ENCODE assay signal across 14 cellular contexts in genomic region chr22:37178350-37179125, GRCh38. TPM values are rescaled to one million over a fixed set of nuclear protein-coding genes. Genes with fewer than 3 reads are reported as not detected.
DNase-seq lines count a peak whose midpoint lies in the region; ATAC-seq and TF ChIP-seq lines count a peak whose summit lies in the region.
"Had no signal": no experiment of that assay in that cellular context is flagged by ENCODE, and none has a peak within 500 bp of the region (broad histone marks: within the 10 kb centered on the region; RNA-seq: fewer than 3 reads in every experiment).

No MANE protein-coding gene starts in this region.

- no peaks in the 10 kb centered on the region for H3K27me3 Mint-ChIP-seq in activated CD8-positive, alpha-beta memory T cell treated with anti-CD3 and anti-CD28 coated beads, Interleukin-2, amount 10 ng/mL, durations not matched to agents 7 days and 5 days

- intact Hi-C loops in adrenal gland (cut with DNase I) (no loop called here), right cardiac atrium (cut with DNase I) (no loop called here)

- peaks cover under 1% of the 10 kb centered on the region for H3K36me3 Mint-ChIP-seq in activated CD8-positive, alpha-beta memory T cell treated with anti-CD3 and anti-CD28 coated beads, Interleukin-2, amount 10 ng/mL, durations not matched to agents 7 days and 5 days

- H3K27ac ChIP-seq in adrenal gland (peak overlapping the region; percentile 44 to 94 (median 89)), right cardiac atrium (ENCODE audit: low read length) (peak overlapping the region; percentile 38)
- H3K27ac ChIP-seq: SJSA1 had no signal

- CTCF ChIA-PET in activated CD8-positive, alpha-beta memory T cell treated with anti-CD3 and anti-CD28 coated beads, Interleukin-2, amount 10 ng/mL, durations not matched to agents 7 days and 5 days (lab: Charles Lee): interaction anchor here (1.0 to 1.6 kb wide), 3 partner anchors 11 to 13 kb away, joined by 3 to 4 read pairs (median 3); no protein-coding TSS in a partner anchor

- H3K27ac Mint-ChIP-seq in activated CD8-positive, alpha-beta memory T cell treated with anti-CD3 and anti-CD28 coated beads, Interleukin-2, amount 10 ng/mL, durations not matched to agents 7 days and 5 days: no peak overlapping the region
- H3K27ac Mint-ChIP-seq: H9 had no signal

- H3K4me3 ChIP-seq in adrenal gland (no peak overlapping the region), right cardiac atrium (ENCODE audit: low read length) (no peak overlapping the region)
- H3K4me3 ChIP-seq: SJSA1 had no signal

- peak in 1 of 2 donors; percentile 76 for TF ChIP-seq POLR2A in adrenal gland (IDR thresholded peaks at IDR 0.05)

- H3K9me3 ChIP-seq in adrenal gland (replicated peaks in 1 of 3): no peaks in the 10 kb centered on the region
- no peaks in the 10 kb centered on the region for H3K9me3 ChIP-seq in right cardiac atrium (ENCODE audit: control insufficient read depth, low read length)
- H3K9me3 ChIP-seq: SJSA1 had no signal

- H3K4me3 Mint-ChIP-seq in activated CD8-positive, alpha-beta memory T cell treated with anti-CD3 and anti-CD28 coated beads, Interleukin-2, amount 10 ng/mL, durations not matched to agents 7 days and 5 days: no peak overlapping the region
- H3K4me3 Mint-ChIP-seq: CD8-positive, alpha-beta memory T cell; H9 had no signal

- H3K27me3 ChIP-seq in adrenal gland: no peaks in the 10 kb centered on the region
- no peaks in the 10 kb centered on the region for H3K27me3 ChIP-seq in right cardiac atrium (ENCODE audit: control insufficient read depth, insufficient read depth)

- DNase-seq in ELR (ENCODE audit: low read depth) (peak; percentile 15), adrenal gland (peak; percentile 83 to 97 (median 94)), right cardiac atrium (peak in 1 of 3 donors; percentile 62), pons (ENCODE audit: low spot score) (peak; percentile 31), T-helper 9 cell (no peak), SHP77 (lab: John Stamatoyannopoulos, UW) (no peak), SHP77 treated with DMSO at 0.1 percent for 48 hours (lab: John Stamatoyannopoulos, UW) (no peak)
- no peak for DNase-seq in activated CD8-positive, alpha-beta memory T cell treated with anti-CD3 and anti-CD28 coated beads, Interleukin-2, amount 10 ng/mL, durations not matched to agents 7 days and 5 days
- DNase-seq: effector CD8-positive, alpha-beta T cell; H9; NCI-H1417 treated with DMSO at 0.1 percent for 48 hours had no signal

- ATAC-seq in right cardiac atrium: peak in 1 of 2 donors; percentile 16
- ATAC-seq in activated CD8-positive, alpha-beta memory T cell treated with anti-CD3 and anti-CD28 coated beads, Interleukin-2, amount 10 ng/mL, durations not matched to agents 7 days and 5 days: no peak

- H3K36me3 ChIP-seq in adrenal gland (replicated peaks in 1 of 2): no peaks in the 10 kb centered on the region
- H3K36me3 ChIP-seq: SJSA1 had no signal

- TF ChIP-seq CTCF in adrenal gland (IDR thresholded peaks at IDR 0.05): peak in 1 of 6 experiments; percentile 5

- H3K4me1 ChIP-seq in adrenal gland (replicated peaks in 1 of 2) (peaks cover 41 to 60% of the 10 kb centered on the region in 2 donors), right cardiac atrium (ENCODE audit: control insufficient read depth, insufficient read depth, low read length) (peaks cover 28% of the 10 kb centered on the region)

- peaks cover 17% of the 10 kb centered on the region for H3K4me1 Mint-ChIP-seq in activated CD8-positive, alpha-beta memory T cell treated with anti-CD3 and anti-CD28 coated beads, Interleukin-2, amount 10 ng/mL, durations not matched to agents 7 days and 5 days

- 16 to 21% (median 18%) methylated on average over 6 to 17 of the region's 17 CpGs for WGBS in adrenal gland, 4 donors
- WGBS in right cardiac atrium: 39% methylated on average over 17 of the region's 17 CpGs

- no peaks in the 10 kb centered on the region for H3K9me3 Mint-ChIP-seq in activated CD8-positive, alpha-beta memory T cell treated with anti-CD3 and anti-CD28 coated beads, Interleukin-2, amount 10 ng/mL, durations not matched to agents 7 days and 5 days (ENCODE audit: low read depth)
- H3K9me3 Mint-ChIP-seq: CD8-positive, alpha-beta memory T cell; H9 had no signal

RNA-seq across cellular contexts. Expression of gene C1QTNF6, which starts 9.5 kb away (rescaled TPM):
- total RNA-seq in adrenal gland (10 to 100 TPM in 1 of 8 donors, 1 to 10 TPM in 7; 2.2 to 28.6 (median 5.9) TPM), right cardiac atrium (1 to 10 TPM; 2.8 to 3.3 (median 2.8) TPM)
- polyA plus RNA-seq in adrenal gland (10 to 100 TPM in 2 of 3 donors, 1 to 10 TPM in 1; 2.9 to 45.7 (median 17.9) TPM), right cardiac atrium (2.0 TPM)
- total RNA-seq in activated CD8-positive, alpha-beta memory T cell treated with anti-CD3 and anti-CD28 coated beads, Interleukin-2, amount 10 ng/mL, durations not matched to agents 7 days and 5 days: 1 to 10 TPM; 6.7 to 7.4 TPM

RNA-seq across cellular contexts. Expression of gene IL2RB, which starts 28.8 kb away (rescaled TPM):
- total RNA-seq in adrenal gland (1 to 10 TPM in 5 of 8 donors, under 1 TPM in 3; 0.43 to 2.1 (median 1.4) TPM), right cardiac atrium (under 1 TPM; 0.63 to 0.97 (median 0.72) TPM)
- polyA plus RNA-seq in adrenal gland (under 1 TPM; 0.34 to 0.48 (median 0.40) TPM), right cardiac atrium (0.32 TPM)
- total RNA-seq in activated CD8-positive, alpha-beta memory T cell treated with anti-CD3 and anti-CD28 coated beads, Interleukin-2, amount 10 ng/mL, durations not matched to agents 7 days and 5 days: 100 to 1,000 TPM; 376 to 468 TPM
- total RNA-seq: SJSA1 had no signal

RNA-seq across cellular contexts. Expression of gene SSTR3, which starts 33.7 kb away (rescaled TPM):
- total RNA-seq in adrenal gland (1 to 10 TPM in 1 of 8 donors, under 1 TPM in 6, not detected in 1; 0.28 to 2.0 (median 0.41) TPM), right cardiac atrium (not detected)
- polyA plus RNA-seq in adrenal gland (1 to 10 TPM in 2 of 3 donors, under 1 TPM in 1; 0.34 to 1.2 (median 1.0) TPM), right cardiac atrium (not detected)
- total RNA-seq in activated CD8-positive, alpha-beta memory T cell treated with anti-CD3 and anti-CD28 coated beads, Interleukin-2, amount 10 ng/mL, durations not matched to agents 7 days and 5 days: 1 to 10 TPM; 1.3 to 2.2 TPM
- total RNA-seq: SJSA1 had no signal
- polyA plus RNA-seq: keratinocyte had no signal

Comparison
In these comparisons a context has a peak if more than half of its experiments do, and no peak if none do; other contexts are left out.
1. DNase-seq: peak in ELR (single experiment), adrenal gland (7 of 7) and pons (single experiment); none in T-helper 9 cell (single experiment), SHP77 (0 of 2), SHP77 treated with DMSO at 0.1 percent for 48 hours (single experiment) and activated CD8-positive, alpha-beta memory T cell treated with anti-CD3 and anti-CD28 coated beads, Interleukin-2, amount 10 ng/mL, durations not matched to agents 7 days and 5 days (single experiment).
2. RNA of gene IL2RB, which starts 28.8 kb away (total RNA-seq): 376 to 468 TPM in activated CD8-positive, alpha-beta memory T cell treated with anti-CD3 and anti-CD28 coated beads, Interleukin-2, amount 10 ng/mL, durations not matched to agents 7 days and 5 days; 0.43 to 2.1 TPM in adrenal gland and 0.63 to 0.97 TPM in right cardiac atrium; every median in the first group is over 100 times any median in the second.